ENCODE assay signal across 8 cellular contexts in genomic region chr9:35731415-35732184, GRCh38. TPM values are rescaled to one million over a fixed set of nuclear protein-coding genes. Genes with fewer than 3 reads are reported as not detected.
A peak's percentile ranks its signal among the peaks of the same experiment; 100 is the strongest.
DNase-seq lines count a peak whose midpoint lies in the region; ATAC-seq, FAIRE-seq and TF ChIP-seq lines count a peak whose summit lies in the region.

No MANE protein-coding gene starts in this region.

- no peaks in the 10 kb centered on the region for H3K27me3 ChIP-seq in cardiac muscle cell

- peaks cover 18% of the 10 kb centered on the region for H3K4me1 Mint-ChIP-seq in T-helper 1 cell treated with Interleukin-12 subunit alpha and Interleukin-12 subunit beta and Interleukin-4 antibody, amounts not matched to agents 30 μg/mL and 1 μg/mL, for 36 hours (ENCODE audit: low read depth)

- H3K9me3 ChIP-seq in cardiac muscle cell (ENCODE audit: low read depth): no peaks in the 10 kb centered on the region

- H3K4me3 ChIP-seq in cardiac muscle cell (peak overlapping the region; percentile 76), fibroblast of pulmonary artery (replicated peaks; ENCODE audit: low read depth, low read length) (peak overlapping the region; percentile 92), skeletal muscle cell (ENCODE audit: low read depth, low read length) (peak overlapping the region; percentile 90)

- intact Hi-C loops in left cardiac atrium (cut with DNase I): no loop called here

- no peaks in the 10 kb centered on the region for H3K9me3 Mint-ChIP-seq in T-helper 1 cell treated with Interleukin-12 subunit alpha and Interleukin-12 subunit beta and Interleukin-4 antibody, amounts not matched to agents 30 μg/mL and 1 μg/mL, for 36 hours

- H3K27me3 Mint-ChIP-seq in T-helper 1 cell treated with Interleukin-12 subunit alpha and Interleukin-12 subunit beta and Interleukin-4 antibody, amounts not matched to agents 30 μg/mL and 1 μg/mL, for 36 hours (ENCODE audit: low read depth): no peaks in the 10 kb centered on the region

- DNase-seq in cardiac muscle cell (ENCODE audit: low read depth in 1 of 2, low spot score in 1 of 2) (no peak), left cardiac atrium (no peak), fibroblast of pulmonary artery (ENCODE audit: low read depth) (no peak), skeletal muscle cell (ENCODE audit: low read depth) (no peak), D721Med (ENCODE audit: insufficient read length, low spot score) (no peak)

- H3K36me3 ChIP-seq in cardiac muscle cell: peaks cover 19% of the 10 kb centered on the region

- peak overlapping the region; percentile 100 for H3K27ac ChIP-seq in cardiac muscle cell

- FAIRE-seq in D721Med (lab: Jason Lieb, UNC): no peak

- H3K4me1 ChIP-seq in cardiac muscle cell (ENCODE audit: low read depth): peaks cover 50% of the 10 kb centered on the region

- TF ChIP-seq CTCF in cardiac muscle cell (IDR thresholded peaks at IDR 0.05; ENCODE audit: low read depth, low read length) (no peak), fibroblast of pulmonary artery (IDR thresholded peaks at IDR 0.05; ENCODE audit: low read length, missing control alignments) (no peak), D721Med (IDR thresholded peaks at IDR 0.05; ENCODE audit: insufficient read depth, missing control alignments) (no peak)

- peaks cover 22% of the 10 kb centered on the region for H3K36me3 Mint-ChIP-seq in T-helper 1 cell treated with Interleukin-12 subunit alpha and Interleukin-12 subunit beta and Interleukin-4 antibody, amounts not matched to agents 30 μg/mL and 1 μg/mL, for 36 hours (ENCODE audit: low read depth)

- H3K4me3 Mint-ChIP-seq in T-helper 1 cell treated with Interleukin-12 subunit alpha and Interleukin-12 subunit beta and Interleukin-4 antibody, amounts not matched to agents 30 μg/mL and 1 μg/mL, for 36 hours: peak overlapping the region; percentile 93

- H3K27ac Mint-ChIP-seq in T-helper 1 cell treated with Interleukin-12 subunit alpha and Interleukin-12 subunit beta and Interleukin-4 antibody, amounts not matched to agents 30 μg/mL and 1 μg/mL, for 36 hours: peak overlapping the region; percentile 92

- ATAC-seq in left cardiac atrium: no peak
- ATAC-seq in GM18498 (IDR thresholded peaks at IDR 0.05; ENCODE audit: unreplicated experiment): no peak
- ATAC-seq in HG02970 (IDR thresholded peaks at IDR 0.05; ENCODE audit: low FRiP score, unreplicated experiment): no peak

RNA-seq across cellular contexts. Expression of gene TLN1, which starts 0.4 kb away (rescaled TPM):
- 172 and 178 TPM in 2 replicates for total RNA-seq in cardiac muscle cell
- polyA plus RNA-seq in cardiac muscle cell: 96.0 and 98.0 TPM in 2 replicates
- total RNA-seq in left cardiac atrium: 100 to 1,000 TPM; 301 to 324 TPM

RNA-seq across cellular contexts. Expression of gene CREB3, which starts 0.9 kb away (rescaled TPM):
- 45.7 and 51.5 TPM in 2 replicates for total RNA-seq in cardiac muscle cell
- 62.3 and 84.2 TPM in 2 replicates for polyA plus RNA-seq in cardiac muscle cell
- total RNA-seq in left cardiac atrium: 10 to 100 TPM; 24.6 to 36.2 TPM

RNA-seq across cellular contexts. Expression of gene GBA2, which starts 17.4 kb away (rescaled TPM):
- 132 and 157 TPM in 2 replicates for total RNA-seq in cardiac muscle cell
- polyA plus RNA-seq in cardiac muscle cell: 135 and 140 TPM in 2 replicates
- 10 to 100 TPM; 92.5 to 97.7 TPM for total RNA-seq in left cardiac atrium

RNA-seq across cellular contexts. Expression of gene RGP1, which starts 17.5 kb away (rescaled TPM):
- total RNA-seq in cardiac muscle cell (24.1 and 30.4 TPM in 2 replicates), left cardiac atrium (10 to 100 TPM; 23.6 to 34.6 TPM)
- 17.9 and 21.8 TPM in 2 replicates for polyA plus RNA-seq in cardiac muscle cell

RNA-seq across cellular contexts. Expression of gene MSMP, which starts 22.5 kb away (rescaled TPM):
- total RNA-seq in cardiac muscle cell: not detected in 2 replicates
- polyA plus RNA-seq in cardiac muscle cell: not detected in 2 replicates
- total RNA-seq in left cardiac atrium: not detected
